Comparison of ENCODE assay signal across 8 cellular contexts in the genomic region with DNA sequence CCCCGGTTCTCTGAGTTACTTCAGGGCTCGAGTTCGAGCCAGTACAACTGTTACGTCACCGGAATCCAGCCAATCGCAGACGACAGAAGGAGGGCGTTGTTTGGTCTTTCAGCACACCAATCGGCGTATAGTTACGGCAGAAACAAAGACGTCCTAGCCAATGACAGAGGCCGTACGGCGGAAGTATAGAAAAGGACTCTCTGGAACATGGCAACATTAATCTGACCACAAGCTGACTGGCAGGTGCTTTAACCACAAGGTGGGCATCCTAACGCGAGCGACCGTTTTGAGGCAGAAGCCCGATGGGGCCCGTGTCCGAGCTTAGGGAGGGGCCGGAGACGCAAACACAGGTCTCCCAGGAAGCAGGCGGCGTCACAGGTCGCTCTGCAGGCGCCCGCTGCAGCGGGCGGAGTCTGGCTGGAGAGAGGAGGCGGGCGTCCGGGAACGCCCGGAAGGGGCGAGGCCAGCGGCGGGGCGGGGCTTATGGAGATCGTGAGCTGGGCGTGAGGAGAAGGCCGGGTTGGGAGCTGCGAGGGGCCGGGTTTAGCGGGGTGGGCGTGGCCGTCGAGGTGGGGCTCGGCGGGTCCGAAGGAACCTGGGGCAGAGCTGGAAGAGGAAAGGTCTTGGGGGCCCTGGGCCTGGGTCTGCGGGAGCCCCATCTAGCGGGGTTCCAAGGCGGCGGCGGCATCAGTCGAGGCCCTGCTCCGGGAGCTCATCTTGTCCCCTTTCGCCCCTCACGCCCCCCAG. TPM values are rescaled to one million over a fixed set of nuclear protein-coding genes. Genes with fewer than 3 reads are reported as not detected.
DNase-seq lines count a peak whose midpoint lies in the region; ATAC-seq, FAIRE-seq and TF ChIP-seq lines count a peak whose summit lies in the region.

TSS of gene MOSPD3 (plus strand) at position 558 of the 747 bp plus-strand sequence. CDS start 252 bp downstream, outside the sequence.

- peak within 1 kb of the TSS; percentile 79 for H3K9ac ChIP-seq in HepG2 (ENCODE audit: insufficient read depth, low read depth, low read length)

- no peaks in the 10 kb centered on the region for H3K79me2 ChIP-seq in HepG2 (ENCODE audit: insufficient read depth, low read length)

- H3K9me3 Mint-ChIP-seq in CD4-positive, CD25-positive, alpha-beta regulatory T cell, result no peaks in the 10 kb centered on the region
- no peaks in the 10 kb centered on the region for H3K9me3 Mint-ChIP-seq in activated CD4-positive, alpha-beta memory T cell treated with anti-CD3 and anti-CD28 coated beads for 36 hours

- H3K4me1 ChIP-seq in CD4-positive, CD25-positive, alpha-beta regulatory T cell (ENCODE audit: control insufficient read depth, insufficient read depth, low read length, poor library complexity, severe bottlenecking), result peaks cover 23% of the 10 kb centered on the region
- peaks cover 29% of the 10 kb centered on the region for H3K4me1 ChIP-seq in HepG2 (ENCODE audit: insufficient read depth, low read length)

- no peaks in the 10 kb centered on the region for H4K20me1 ChIP-seq in HepG2 (ENCODE audit: insufficient read depth, low read length)

- CTCF ChIA-PET in activated CD4-positive, alpha-beta memory T cell treated with anti-CD3 and anti-CD28 coated beads for 36 hours (lab: Charles Lee), result interaction anchor here (1.0 to 3.1 kb wide), 13 partner anchors 9 to 240 kb away, joined by 3 to 33 read pairs (median 6); partner anchors contain the start of genes FBXO24, LRCH4, POP7 and SLC12A9
- CTCF ChIA-PET in HepG2 (lab: Yijun Ruan, JAX; ENCODE audit: low intra/inter-chr PET ratio, low total read pairs), result interaction anchor here (0.6 kb wide), 1 partner anchor 94 kb away, joined by 3 read pairs; the partner anchor contains the start of gene POP7

- ATAC-seq in CD4-positive, CD25-positive, alpha-beta regulatory T cell (ENCODE audit: low read depth in 2 of 2), result peak; percentile 89 to 90
- ATAC-seq in GM19438 (IDR thresholded peaks at IDR 0.05; ENCODE audit: low read depth, unreplicated experiment) (peak; percentile 88), HG03575 (IDR thresholded peaks at IDR 0.05; ENCODE audit: extremely low read depth, insufficient number of reproducible peaks, low FRiP score, unreplicated experiment) (peak; percentile 76), HepG2 (peak; percentile 94)

- intact Hi-C loops in activated CD4-positive, alpha-beta memory T cell treated with anti-CD3 and anti-CD28 coated beads for 36 hours (cut with micrococcal nuclease), result loop anchor here (1.0 to 2.0 kb wide), 6 partner anchors 8 to 183 kb away; partner anchors contain the start of genes AGFG2, FBXO24, GNB2 and LRCH4
- intact Hi-C loops in HepG2 (cut with micrococcal nuclease; ENCODE audit: unreplicated experiment), result loop anchor here (1.0 to 5.0 kb wide), 2 partner anchors 26 to 80 kb away; partner anchors contain the start of genes FBXO24, GIGYF1 and LRCH4

- no peak for TF ChIP-seq EP300 in HepG2 (IDR thresholded peaks at IDR 0.05; ENCODE audit: low read depth in 2 of 2, low read length in 2 of 2)
- no peak for TF ChIP-seq EP300 in HepG2 (CRISPR knock-in tag; IDR thresholded peaks at IDR 0.05; ENCODE audit: borderline replicate concordance)

- peaks cover 16% of the 10 kb centered on the region for H3K27me3 Mint-ChIP-seq in CD4-positive, CD25-positive, alpha-beta regulatory T cell
- no peaks in the 10 kb centered on the region for H3K27me3 Mint-ChIP-seq in activated CD4-positive, alpha-beta memory T cell treated with anti-CD3 and anti-CD28 coated beads for 36 hours

- in situ Hi-C loops in HepG2 (cut with HindIII; ENCODE audit: extremely low pct_ligation_motif_present, low pct_unique_long_range_greater_than_20kb), result loop anchor here (5.0 kb wide), 1 partner anchor 80 kb away; the partner anchor contains the start of gene GIGYF1

- no peaks in the 10 kb centered on the region for H3K27me3 ChIP-seq in CD4-positive, CD25-positive, alpha-beta regulatory T cell (ENCODE audit: control insufficient read depth, insufficient read depth, low read length)
- no peaks in the 10 kb centered on the region for H3K27me3 ChIP-seq in HepG2 (ENCODE audit: control insufficient read depth in 1 of 2, insufficient read depth in 2 of 2, low read length in 2 of 2)

- no peaks in the 10 kb centered on the region for H3K9me3 ChIP-seq in CD4-positive, CD25-positive, alpha-beta regulatory T cell (ENCODE audit: control insufficient read depth in 2 of 2, low read length in 2 of 2)
- H3K9me3 ChIP-seq in HepG2 (ENCODE audit: low read length), result no peaks in the 10 kb centered on the region

- H3K36me3 ChIP-seq in CD4-positive, CD25-positive, alpha-beta regulatory T cell (ENCODE audit: control insufficient read depth, insufficient read depth, low read length), result no peaks in the 10 kb centered on the region
- no peaks in the 10 kb centered on the region for H3K36me3 ChIP-seq in HepG2 (replicated peaks in 1 of 2; ENCODE audit: control insufficient read depth in 1 of 2, insufficient read depth in 2 of 2, low read length in 2 of 2)

- peaks cover 10 to 34% (median 21%) of the 10 kb centered on the region in 4 donors for H3K4me1 Mint-ChIP-seq in CD4-positive, CD25-positive, alpha-beta regulatory T cell
- H3K4me1 Mint-ChIP-seq in activated CD4-positive, alpha-beta memory T cell treated with anti-CD3 and anti-CD28 coated beads for 36 hours (ENCODE audit: low read depth), result peaks cover 14% of the 10 kb centered on the region

- TF ChIP-seq POLR2A in HepG2 (IDR thresholded peaks at IDR 0.05; ENCODE audit: insufficient read depth in 1 of 2, low read depth in 2 of 2, low read length in 2 of 2), result peak; percentile 60 to 78

- H3K4me3 ChIP-seq in CD4-positive, CD25-positive, alpha-beta regulatory T cell (ENCODE audit: low read depth, low read length), result peak within 1 kb of the TSS; percentile 76
- peak within 1 kb of the TSS; percentile 61 to 81 (median 77) for H3K4me3 ChIP-seq in HepG2 (replicated peaks in 1 of 3; ENCODE audit: insufficient read depth in 1 of 3, low read depth in 2 of 3, low read length in 3 of 3)

- peaks cover 7% of the 10 kb centered on the region for H3K36me3 Mint-ChIP-seq in CD4-positive, CD25-positive, alpha-beta regulatory T cell
- no peaks in the 10 kb centered on the region for H3K36me3 Mint-ChIP-seq in activated CD4-positive, alpha-beta memory T cell treated with anti-CD3 and anti-CD28 coated beads for 36 hours

- peak within 1 kb of the TSS; percentile 95 for H3K4me2 ChIP-seq in HepG2 (ENCODE audit: low read depth, low read length)

- peak within 1 kb of the TSS; percentile 99 to 100 (median 99) for H3K27ac Mint-ChIP-seq in CD4-positive, CD25-positive, alpha-beta regulatory T cell
- peak within 1 kb of the TSS; percentile 98 for H3K27ac Mint-ChIP-seq in activated CD4-positive, alpha-beta memory T cell treated with anti-CD3 and anti-CD28 coated beads for 36 hours

- no peak for TF ChIP-seq CTCF in HepG2 (CRISPR knock-in tag; IDR thresholded peaks at IDR 0.05)

- peak; percentile 99 for FAIRE-seq in HepG2 (lab: Jason Lieb, UNC)

- peak within 1 kb of the TSS; percentile 95 for H3K27ac ChIP-seq in CD4-positive, CD25-positive, alpha-beta regulatory T cell (ENCODE audit: insufficient read depth, low read length, poor library complexity, severe bottlenecking)
- peak within 1 kb of the TSS; percentile 95 for H3K27ac ChIP-seq in HepG2 (ENCODE audit: extremely low read length, insufficient read depth, low read length)

- no peak for TF ChIP-seq RAD21 in HepG2 (CRISPR knock-in tag; IDR thresholded peaks at IDR 0.05)

- H2AFZ ChIP-seq in HepG2 (ENCODE audit: low read length), result peak within 1 kb of the TSS; percentile 34

- BruUV-seq in HepG2 (replicated peaks; lab: Mats Ljungman, UMichigan), result no TSS peak

- peak; percentile 96 to 99 (median 98) for DNase-seq in CD4-positive, CD25-positive, alpha-beta regulatory T cell
- DNase-seq in NCI-H82 treated with DMSO at 0.1 percent for 48 hours (lab: John Stamatoyannopoulos, UW; ENCODE audit: unreplicated experiment) (peak; percentile 96), dermis microvascular lymphatic vessel endothelial cell (ENCODE audit: low read depth in 2 of 2) (peak; percentile 99 to 100), HepG2 (ENCODE audit: low spot score) (peak; percentile 99)
- peak; percentile 98 for DNase-seq in activated CD4-positive, alpha-beta memory T cell treated with anti-CD3 and anti-CD28 coated beads for 36 hours
- peak; percentile 99 for DNase-seq in stimulated activated CD4-positive, alpha-beta T cell treated with anti-CD3 and anti-CD28 coated beads, Interleukin-4, amount 100 ng/mL, for 1 hour

- POLR2A ChIA-PET in activated CD4-positive, alpha-beta memory T cell treated with anti-CD3 and anti-CD28 coated beads for 36 hours (lab: Charles Lee), result interaction anchor here (0.6 to 2.1 kb wide), 11 partner anchors 8 to 263 kb away, joined by 3 to 31 read pairs (median 3); partner anchors contain the start of genes FBXO24, GNB2, LRCH4 and POP7
- POLR2A ChIA-PET in HepG2 (lab: Yijun Ruan, JAX), result interaction anchor here (0.7 to 3.7 kb wide), 34 partner anchors 9 to 263 kb away, joined by 3 to 61 read pairs (median 6); partner anchors contain the start of genes ACTL6B, AGFG2, EPHB4 and FBXO24

- WGBS in HepG2 (ENCODE audit: low lambda C conversion rate), result 0% methylated on average over 14 of the region's 61 CpGs

- peak within 1 kb of the TSS; percentile 96 to 100 (median 96) for H3K4me3 Mint-ChIP-seq in CD4-positive, CD25-positive, alpha-beta regulatory T cell
- H3K4me3 Mint-ChIP-seq in activated CD4-positive, alpha-beta memory T cell treated with anti-CD3 and anti-CD28 coated beads for 36 hours, result peak within 1 kb of the TSS; percentile 90

RNA-seq across cellular contexts. Expression of gene MOSPD3, which starts in this region (rescaled TPM):
- 13.9 TPM for total RNA-seq in CD4-positive, CD25-positive, alpha-beta regulatory T cell
- 10 to 100 TPM; 13.8 to 22.9 (median 21.9) TPM for polyA plus RNA-seq in CD4-positive, CD25-positive, alpha-beta regulatory T cell
- 10 to 100 TPM; 14.0 to 14.4 TPM for total RNA-seq in activated CD4-positive, alpha-beta memory T cell treated with anti-CD3 and anti-CD28 coated beads for 36 hours
- total RNA-seq in dermis microvascular lymphatic vessel endothelial cell (6.7 and 6.8 TPM in 2 replicates), HepG2 (2016; rRNA removed; fragmentation: Illumina TruSeq; extraction: Trizol) (6.1 and 7.6 TPM in 2 replicates)
- 12.3 and 20.4 TPM in 2 replicates for total RNA-seq in HepG2 (2016; cell fraction: cytosol; rRNA removed; fragmentation: Illumina TruSeq; extraction: Trizol; ENCODE audit: low read depth)
- total RNA-seq in HepG2 (2016; cell fraction: insoluble cytoplasmic fraction; rRNA removed; fragmentation: Illumina TruSeq; extraction: Trizol), result 4.0 and 7.0 TPM in 2 replicates
- 15.9 and 22.1 TPM in 2 replicates for total RNA-seq in HepG2 (2016; cell fraction: membrane; rRNA removed; fragmentation: Illumina TruSeq; extraction: Trizol)
- total RNA-seq in HepG2 (2016; cell fraction: nucleus; rRNA removed; fragmentation: Illumina TruSeq; extraction: Trizol), result 4.2 and 6.2 TPM in 2 replicates
- polyA plus RNA-seq in HepG2 (2011; rRNA removed), result 8.6 and 8.8 TPM in 2 replicates
- polyA plus RNA-seq in HepG2 (2011; cell fraction: cytosol; rRNA removed), result 3.9 and 6.3 TPM in 2 replicates
- 21.4 and 23.3 TPM in 2 replicates for polyA plus RNA-seq in HepG2 (2011; cell fraction: nucleus; rRNA removed)
- polyA plus RNA-seq in HepG2 (2012), result 7.9 and 11.0 TPM in 2 replicates
- polyA plus RNA-seq in HepG2 (2016; cell fraction: cytosol; fragmentation: Illumina TruSeq; extraction: Trizol; ENCODE audit: low read depth), result 45.9 and 64.3 TPM in 2 replicates
- 15.6 and 23.4 TPM in 2 replicates for polyA plus RNA-seq in HepG2 (2016; cell fraction: insoluble cytoplasmic fraction; fragmentation: Illumina TruSeq; extraction: Trizol; ENCODE audit: low read depth)
- polyA plus RNA-seq in HepG2 (2016; cell fraction: membrane; fragmentation: Illumina TruSeq; extraction: Trizol; ENCODE audit: low read depth), result 47.5 and 59.2 TPM in 2 replicates
- 17.4 and 18.3 TPM in 2 replicates for polyA plus RNA-seq in HepG2 (2016; cell fraction: nucleus; fragmentation: Illumina TruSeq; extraction: Trizol; ENCODE audit: insufficient read depth, low read depth)
- polyA minus RNA-seq in HepG2 (2011; rRNA and poly(A)+ RNA removed; ENCODE audit: low replicate concordance), result 3.9 and 4.7 TPM in 2 replicates
- polyA minus RNA-seq in HepG2 (2011; cell fraction: cytosol; rRNA and poly(A)+ RNA removed), result 1.7 and 2.4 TPM in 2 replicates
- 4.5 and 5.2 TPM in 2 replicates for polyA minus RNA-seq in HepG2 (2011; cell fraction: nucleus; rRNA and poly(A)+ RNA removed)

Comparison
In these comparisons a context has a peak if more than half of its experiments do, and no peak if none do; other contexts are left out.
1. Peak in every context shown above with its lines: DNase-seq, ATAC-seq, H3K4me3 ChIP-seq and H3K27ac ChIP-seq.